In the genomic region with DNA sequence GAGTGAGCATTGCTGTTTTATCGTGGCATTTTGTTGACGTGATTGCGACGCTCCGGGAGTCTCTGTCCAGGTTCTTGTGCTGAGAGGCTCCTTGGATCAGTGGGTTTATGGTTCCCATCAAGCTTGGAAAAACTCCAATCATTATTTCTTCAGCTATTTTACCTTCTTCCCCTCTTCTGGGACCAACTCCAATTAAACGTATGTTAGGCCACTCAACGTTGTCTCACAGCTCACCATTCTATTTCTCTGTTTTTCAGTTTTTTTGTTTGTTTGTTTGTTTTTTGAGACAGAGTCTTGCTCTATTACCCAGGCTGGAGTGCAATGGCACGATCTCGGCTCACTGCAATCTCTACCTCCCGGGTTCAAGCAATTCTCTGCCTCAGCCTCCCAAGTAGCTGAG, we compare ENCODE assay signal across 21 cellular contexts. TPM values are rescaled to one million over a fixed set of nuclear protein-coding genes. Genes with fewer than 3 reads are reported as not detected.
A peak's percentile ranks its signal among the peaks of the same experiment; 100 is the strongest.
DNase-seq lines count a peak whose midpoint lies in the region; ATAC-seq, FAIRE-seq and TF ChIP-seq lines count a peak whose summit lies in the region.
"Had no signal": no experiment of that assay in that cellular context is flagged by ENCODE, and none has a peak within 500 bp of the region (broad histone marks: within the 10 kb centered on the region; RNA-seq: fewer than 3 reads in every experiment).

No MANE protein-coding gene starts in this region.

- no peak for TF ChIP-seq EP300 in GM12878 (IDR thresholded peaks at IDR 0.05; ENCODE audit: borderline replicate concordance in 1 of 2, control insufficient read depth in 1 of 2, low read depth in 2 of 2, low read length in 2 of 2)

- no peak overlapping the region for H3K27ac Mint-ChIP-seq in stimulated activated naive CD8-positive, alpha-beta T cell treated with anti-CD3 and anti-CD28 coated beads, Interleukin-15, amount 100 ng/mL, for 72 hours
- H3K27ac Mint-ChIP-seq: CD4-positive, alpha-beta memory T cell had no signal

- no peaks in the 10 kb centered on the region for H4K20me1 ChIP-seq in GM12878 (ENCODE audit: control insufficient read depth, insufficient read depth)

- SMC1A ChIA-PET in GM12878 (lab: Charles Lee; ENCODE audit: uncharacterized antibody, unreplicated experiment): interaction anchor here (1.0 to 2.2 kb wide), 6 partner anchors 10 to 73 kb away, joined by 3 to 8 read pairs (median 4); partner anchors contain the start of gene ISG15

- intact Hi-C loops in GM12878 (cut with micrococcal nuclease; ENCODE audit: unreplicated experiment): no loop called here

- H3K4me3 Mint-ChIP-seq in stimulated activated naive CD8-positive, alpha-beta T cell treated with anti-CD3 and anti-CD28 coated beads, Interleukin-15, amount 100 ng/mL, for 72 hours: peak overlapping the region; percentile 15 to 44
- H3K4me3 Mint-ChIP-seq: CD4-positive, alpha-beta memory T cell had no signal

- no peak for TF ChIP-seq CTCF in GM12878 (IDR thresholded peaks at IDR 0.05 in 2 of 3, conservative IDR thresholded peaks at IDR 0.05 in 1 of 3; ENCODE audit: control insufficient read depth in 2 of 3, extremely low read depth in 1 of 3, insufficient read depth in 1 of 3, low read depth in 3 of 3, low read length in 3 of 3)

- H3K9me3 Mint-ChIP-seq in stimulated activated naive CD8-positive, alpha-beta T cell treated with anti-CD3 and anti-CD28 coated beads, Interleukin-15, amount 100 ng/mL, for 72 hours: peaks cover 14 to 28% of the 10 kb centered on the region in 2 donors

- no peak for ATAC-seq in stimulated activated naive CD8-positive, alpha-beta T cell treated with anti-CD3 and anti-CD28 coated beads, Interleukin-15, amount 100 ng/mL, for 72 hours
- no peak for ATAC-seq in stimulated activated naive CD8-positive, alpha-beta T cell treated with anti-CD3 and anti-CD28 coated beads, Interleukin-15, Interleukin-2, amounts not matched to agents 100 U/mL and 50 U/mL, for 24 hours
- ATAC-seq in GM12878 (no peak), GM19395 (IDR thresholded peaks at IDR 0.05; ENCODE audit: unreplicated experiment) (no peak)
- ATAC-seq: Panc1 had no signal

- peaks cover 3% of the 10 kb centered on the region; the same call in 2 of the 3 replicates for H3K9me3 ChIP-seq in GM12878 (replicated peaks; ENCODE audit: control insufficient read depth, insufficient read depth, low read length)
- H3K9me3 ChIP-seq: HAP-1 had no signal

- BruUV-seq in GM12878 (replicated peaks; lab: Mats Ljungman, UMichigan): no TSS peak

- CTCF ChIA-PET in GM12878 (lab: Yijun Ruan, JAX): interaction anchor here (1.0 to 4.7 kb wide), 8 partner anchors 8 to 72 kb away, joined by 3 to 34 read pairs (median 6); partner anchors contain the start of gene ISG15

- H3K27ac ChIP-seq in GM12878 (ENCODE audit: control insufficient read depth, insufficient read depth): no peak overlapping the region
- H3K27ac ChIP-seq: KMS-11, RWPE1 had no signal

- RAD21 ChIA-PET in GM12878 (lab: Charles Lee; ENCODE audit: unreplicated experiment): interaction anchor here (0.6 to 1.7 kb wide), 7 partner anchors 9 to 86 kb away, joined by 3 to 7 read pairs (median 3); partner anchors contain the start of genes AGRN and ISG15

- no peaks in the 10 kb centered on the region for H3K36me3 ChIP-seq in GM12878 (ENCODE audit: control insufficient read depth in 2 of 2, insufficient read depth in 2 of 2, low read length in 1 of 2)
- H3K36me3 ChIP-seq: HAP-1 had no signal

- no peak overlapping the region for H3K4me3 ChIP-seq in GM12878
- H3K4me3 ChIP-seq: HAP-1 had no signal

- POLR2A ChIA-PET in GM12878 (lab: Charles Lee): interaction anchor here (0.8 to 2.4 kb wide), 8 partner anchors 10 to 72 kb away, joined by 3 to 11 read pairs (median 4); partner anchors contain the start of gene ISG15

- H2AFZ ChIP-seq in GM12878 (ENCODE audit: control insufficient read depth, low read depth, low read length): no peak overlapping the region

- peaks cover 46% of the 10 kb centered on the region for H3K27me3 Mint-ChIP-seq in stimulated activated naive CD8-positive, alpha-beta T cell treated with anti-CD3 and anti-CD28 coated beads, Interleukin-15, amount 100 ng/mL, for 72 hours

- no peaks in the 10 kb centered on the region for H3K79me2 ChIP-seq in GM12878 (ENCODE audit: control insufficient read depth, insufficient read depth, low read length)

- in situ Hi-C loops in GM12878 (cut with MboI): no loop called here

- FAIRE-seq in GM12878 (lab: Jason Lieb, UNC): no peak
- FAIRE-seq: G401.6 had no signal

- WGBS in GM12878 (ENCODE audit: insufficient coverage, insufficient replicate concordance, low lambda C conversion rate, missing lambda C conversion rate): 80% methylated on average over 10 of the region's 10 CpGs

- no peak for TF ChIP-seq POLR2A in GM12878 (IDR thresholded peaks at IDR 0.05; ENCODE audit: low read depth, low read length)

- peaks cover 20% of the 10 kb centered on the region for H3K4me1 ChIP-seq in GM12878 (ENCODE audit: control insufficient read depth, insufficient read depth, low read length)
- H3K4me1 ChIP-seq: HAP-1 had no signal

- no peak overlapping the region for H3K9ac ChIP-seq in GM12878 (ENCODE audit: control insufficient read depth, insufficient read depth, low read length)
- H3K9ac ChIP-seq: KMS-11 had no signal

- no peak overlapping the region for H3K4me2 ChIP-seq in GM12878 (ENCODE audit: control insufficient read depth, insufficient read depth)
- H3K4me2 ChIP-seq: KMS-11 had no signal

- H3K27me3 ChIP-seq in GM12878 (replicated peaks in 1 of 2; ENCODE audit: control insufficient read depth in 2 of 2, insufficient read depth in 2 of 2, low read length in 1 of 2): no peaks in the 10 kb centered on the region

- TF ChIP-seq RAD21 in GM12878 (IDR thresholded peaks at IDR 0.05; ENCODE audit: insufficient read depth, low read depth, low read length): no peak

- DNase-seq in stimulated activated naive CD8-positive, alpha-beta T cell treated with anti-CD3 and anti-CD28 coated beads, Interleukin-15, amount 100 ng/mL, for 72 hours: no peak
- no peak for DNase-seq in stimulated activated naive CD8-positive, alpha-beta T cell treated with anti-CD3 and anti-CD28 coated beads, Interleukin-15, Interleukin-2, amounts not matched to agents 100 U/mL and 50 U/mL, for 24 hours
- DNase-seq in GM12878 (ENCODE audit: low read depth, low spot score) (no peak), activated gamma-delta T cell (lab: John Stamatoyannopoulos, UW) (no peak)
- DNase-seq: C1 segment of cervical spinal cord; Caco-2; CD4-positive, alpha-beta memory T cell; GOT3; MM.1S; NCI-H2029 treated with DMSO at 0.1 percent for 48 hours; NCI-H446 treated with DMSO at 0.1 percent for 48 hours; NCI-H526; SHP77 had no signal

- peaks cover 43% of the 10 kb centered on the region for H3K4me1 Mint-ChIP-seq in stimulated activated naive CD8-positive, alpha-beta T cell treated with anti-CD3 and anti-CD28 coated beads, Interleukin-15, amount 100 ng/mL, for 72 hours

RNA-seq across cellular contexts. Expression of gene HES4, which starts 8.0 kb away (rescaled TPM):
- 1.2 and 2.2 TPM in 2 replicates for total RNA-seq in GM12878 (2013; cell fraction: nucleolus; rRNA removed)
- total RNA-seq in GM12878 (2014; rRNA removed) (0.73 and 0.76 TPM in 2 replicates), GM12878 (2014; rRNA removed; fragmentation: Illumina TruSeq; extraction: Trizol) (not detected in 2 replicates), GM12878 (2021) (0.97 and 1.2 TPM in 2 replicates)
- 0.45 TPM for polyA plus RNA-seq in GM12878 (2011; ENCODE audit: low read depth)
- polyA plus RNA-seq in GM12878 (2011; rRNA removed) (0.62 and 1.7 TPM in 2 replicates), GM12878 (2014; fragmentation: Illumina TruSeq; extraction: Trizol) (not detected in 2 replicates), GM12878 (2014; fragmentation: Nextera tagmentation; extraction: Ambion mirVana) (not detected), GM12878 (2014; rRNA removed) (0.75 and 0.85 TPM in 2 replicates), GM12878 (2016; fragmentation: Nextera tagmentation; extraction: Ambion mirVana) (under 1 TPM in 1 of 2 experiments, not detected in 1; 0.44 TPM)
- polyA plus RNA-seq in GM12878 (2011; cell fraction: cytosol; rRNA removed): 5.7 and 9.0 TPM in 2 replicates
- 26.7 and 31.4 TPM in 2 replicates for polyA plus RNA-seq in GM12878 (2011; cell fraction: nucleus; rRNA removed)
- polyA plus RNA-seq in GM12878 (2012): 0.47 and 2.2 TPM in 2 replicates
- 0.41 TPM in 1 of 2 replicates, not detected in the other for polyA minus RNA-seq in GM12878 (2011; rRNA and poly(A)+ RNA removed)
- 2.3 and 3.1 TPM in 2 replicates for polyA minus RNA-seq in GM12878 (2011; cell fraction: cytosol; rRNA and poly(A)+ RNA removed)
- polyA minus RNA-seq in GM12878 (2011; cell fraction: nucleus; rRNA and poly(A)+ RNA removed): 3.3 and 3.7 TPM in 2 replicates
- total RNA-seq: CD4-positive, alpha-beta memory T cell; OCI-LY7 had no signal

RNA-seq across cellular contexts. Expression of gene PERM1, which starts 10.0 kb away (rescaled TPM):
- not detected in 2 replicates for total RNA-seq in GM12878 (2013; cell fraction: nucleolus; rRNA removed)
- total RNA-seq in GM12878 (2014; rRNA removed) (not detected in 2 replicates), GM12878 (2014; rRNA removed; fragmentation: Illumina TruSeq; extraction: Trizol) (not detected in 2 replicates), GM12878 (2021) (not detected in 2 replicates)
- not detected for polyA plus RNA-seq in GM12878 (2011; ENCODE audit: low read depth)
- polyA plus RNA-seq in GM12878 (2011; rRNA removed) (not detected in 2 replicates), GM12878 (2014; fragmentation: Illumina TruSeq; extraction: Trizol) (not detected in 2 replicates), GM12878 (2014; fragmentation: Nextera tagmentation; extraction: Ambion mirVana) (not detected), GM12878 (2014; rRNA removed) (not detected in 2 replicates), GM12878 (2016; fragmentation: Nextera tagmentation; extraction: Ambion mirVana) (not detected)
- 0.02 TPM in 1 of 2 replicates, not detected in the other for polyA plus RNA-seq in GM12878 (2011; cell fraction: cytosol; rRNA removed)
- not detected in 2 replicates for polyA plus RNA-seq in GM12878 (2011; cell fraction: nucleus; rRNA removed)
- 0.30 and 0.38 TPM in 2 replicates for polyA plus RNA-seq in GM12878 (2012)
- not detected in 2 replicates for polyA minus RNA-seq in GM12878 (2011; rRNA and poly(A)+ RNA removed)
- polyA minus RNA-seq in GM12878 (2011; cell fraction: cytosol; rRNA and poly(A)+ RNA removed): not detected in 2 replicates
- not detected in 2 replicates for polyA minus RNA-seq in GM12878 (2011; cell fraction: nucleus; rRNA and poly(A)+ RNA removed)
- total RNA-seq: A673; CD4-positive, alpha-beta memory T cell; OCI-LY7 had no signal

RNA-seq across cellular contexts. Expression of gene ISG15, which starts 21.4 kb away (rescaled TPM):
- 7.8 and 8.2 TPM in 2 replicates for total RNA-seq in GM12878 (2013; cell fraction: nucleolus; rRNA removed)
- 357 and 384 TPM in 2 replicates for total RNA-seq in GM12878 (2014; rRNA removed)
- 72.7 and 74.1 TPM in 2 replicates for total RNA-seq in GM12878 (2014; rRNA removed; fragmentation: Illumina TruSeq; extraction: Trizol)
- total RNA-seq in GM12878 (2021): 282 and 338 TPM in 2 replicates
- 95.7 TPM for polyA plus RNA-seq in GM12878 (2011; ENCODE audit: low read depth)
- polyA plus RNA-seq in GM12878 (2011; rRNA removed): 108 and 314 TPM in 2 replicates
- 516 and 935 TPM in 2 replicates for polyA plus RNA-seq in GM12878 (2011; cell fraction: cytosol; rRNA removed)
- polyA plus RNA-seq in GM12878 (2011; cell fraction: nucleus; rRNA removed): 365 and 403 TPM in 2 replicates
- polyA plus RNA-seq in GM12878 (2012): 362 and 375 TPM in 2 replicates
- 1.3 and 7.8 TPM in 2 replicates for polyA plus RNA-seq in GM12878 (2014; fragmentation: Illumina TruSeq; extraction: Trizol)
- polyA plus RNA-seq in GM12878 (2014; fragmentation: Nextera tagmentation; extraction: Ambion mirVana): 100 to 1,000 TPM in 1 of 2 experiments, 10 to 100 TPM in 1; 68.9 to 126 TPM
- polyA plus RNA-seq in GM12878 (2014; rRNA removed): 378 and 409 TPM in 2 replicates
- 100 to 1,000 TPM; 266 to 307 TPM for polyA plus RNA-seq in GM12878 (2016; fragmentation: Nextera tagmentation; extraction: Ambion mirVana)
- polyA minus RNA-seq in GM12878 (2011; rRNA and poly(A)+ RNA removed): 73.1 and 231 TPM in 2 replicates
- polyA minus RNA-seq in GM12878 (2011; cell fraction: cytosol; rRNA and poly(A)+ RNA removed): 81.3 and 93.7 TPM in 2 replicates
- 59.8 and 76.6 TPM in 2 replicates for polyA minus RNA-seq in GM12878 (2011; cell fraction: nucleus; rRNA and poly(A)+ RNA removed)

RNA-seq across cellular contexts. Expression of gene PLEKHN1, which starts 25.6 kb away (rescaled TPM):
- total RNA-seq in GM12878 (2013; cell fraction: nucleolus; rRNA removed): 0.29 and 0.39 TPM in 2 replicates
- total RNA-seq in GM12878 (2014; rRNA removed) (0.22 and 0.23 TPM in 2 replicates), GM12878 (2014; rRNA removed; fragmentation: Illumina TruSeq; extraction: Trizol) (not detected in 2 replicates), GM12878 (2021) (0.26 and 0.43 TPM in 2 replicates)
- polyA plus RNA-seq in GM12878 (2011; ENCODE audit: low read depth): not detected
- polyA plus RNA-seq in GM12878 (2011; rRNA removed) (0.04 TPM in 1 of 2 replicates, not detected in the other), GM12878 (2014; fragmentation: Illumina TruSeq; extraction: Trizol) (not detected in 2 replicates), GM12878 (2014; fragmentation: Nextera tagmentation; extraction: Ambion mirVana) (not detected), GM12878 (2014; rRNA removed) (0.14 and 0.70 TPM in 2 replicates), GM12878 (2016; fragmentation: Nextera tagmentation; extraction: Ambion mirVana) (not detected)
- polyA plus RNA-seq in GM12878 (2011; cell fraction: cytosol; rRNA removed): 0.01 and 0.05 TPM in 2 replicates
- 0.67 and 0.78 TPM in 2 replicates for polyA plus RNA-seq in GM12878 (2011; cell fraction: nucleus; rRNA removed)
- polyA plus RNA-seq in GM12878 (2012): 0.24 and 0.51 TPM in 2 replicates
- not detected in 2 replicates for polyA minus RNA-seq in GM12878 (2011; rRNA and poly(A)+ RNA removed)
- not detected in 2 replicates for polyA minus RNA-seq in GM12878 (2011; cell fraction: cytosol; rRNA and poly(A)+ RNA removed)
- 0.29 and 0.48 TPM in 2 replicates for polyA minus RNA-seq in GM12878 (2011; cell fraction: nucleus; rRNA and poly(A)+ RNA removed)
- total RNA-seq: A673, OCI-LY7 had no signal

RNA-seq across cellular contexts. Expression of gene AGRN, which starts 28.0 kb away (rescaled TPM):
- total RNA-seq in GM12878 (2013; cell fraction: nucleolus; rRNA removed): 203 and 241 TPM in 2 replicates
- total RNA-seq in GM12878 (2014; rRNA removed) (10.0 and 11.0 TPM in 2 replicates), GM12878 (2014; rRNA removed; fragmentation: Illumina TruSeq; extraction: Trizol) (3.1 and 3.6 TPM in 2 replicates), GM12878 (2021) (40.4 and 41.8 TPM in 2 replicates)
- 16.8 TPM for polyA plus RNA-seq in GM12878 (2011; ENCODE audit: low read depth)
- polyA plus RNA-seq in GM12878 (2011; rRNA removed) (13.3 and 21.7 TPM in 2 replicates), GM12878 (2014; fragmentation: Illumina TruSeq; extraction: Trizol) (5.0 and 6.3 TPM in 2 replicates), GM12878 (2014; fragmentation: Nextera tagmentation; extraction: Ambion mirVana) (under 1 TPM; 0.02 TPM), GM12878 (2014; rRNA removed) (23.7 and 25.1 TPM in 2 replicates), GM12878 (2016; fragmentation: Nextera tagmentation; extraction: Ambion mirVana) (under 1 TPM; 0.95 to 0.96 TPM)
- 32.2 and 37.6 TPM in 2 replicates for polyA plus RNA-seq in GM12878 (2011; cell fraction: cytosol; rRNA removed)
- 468 and 475 TPM in 2 replicates for polyA plus RNA-seq in GM12878 (2011; cell fraction: nucleus; rRNA removed)
- polyA plus RNA-seq in GM12878 (2012): 33.2 and 37.4 TPM in 2 replicates
- polyA minus RNA-seq in GM12878 (2011; rRNA and poly(A)+ RNA removed): 27.1 and 40.5 TPM in 2 replicates
- 25.4 and 29.5 TPM in 2 replicates for polyA minus RNA-seq in GM12878 (2011; cell fraction: cytosol; rRNA and poly(A)+ RNA removed)
- 65.0 and 71.8 TPM in 2 replicates for polyA minus RNA-seq in GM12878 (2011; cell fraction: nucleus; rRNA and poly(A)+ RNA removed)
- polyA plus RNA-seq: CD4-positive, alpha-beta memory T cell had no signal
